14 cellular contexts compared by ENCODE assay signal in the genomic region with DNA sequence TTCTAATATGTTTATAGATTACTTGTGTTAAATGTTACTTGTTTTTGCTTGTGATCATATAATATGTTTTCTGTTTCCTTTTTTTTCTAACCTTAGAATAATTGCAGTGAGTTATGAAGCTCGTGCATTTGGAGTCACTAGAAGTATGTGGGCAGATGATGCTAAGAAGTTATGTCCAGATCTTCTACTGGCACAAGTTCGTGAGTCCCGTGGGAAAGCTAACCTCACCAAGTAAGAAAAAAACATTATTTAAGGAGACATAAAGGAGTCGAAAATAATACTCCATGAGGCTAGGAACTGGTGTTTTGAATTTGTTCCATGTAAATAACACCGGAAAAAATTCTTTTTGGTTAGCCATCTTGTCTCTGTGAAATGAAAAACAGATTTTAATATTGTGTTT.
"Had no signal": no experiment of that assay in that cellular context is flagged by ENCODE, and none has a peak within 500 bp of the region (broad histone marks: within the 10 kb centered on the region; RNA-seq: fewer than 3 reads in every experiment).

No MANE protein-coding gene starts in this region.

- H3K4me3 ChIP-seq: adrenal gland, coronary artery, smooth muscle cell, tibial nerve, vagina had no signal

- H3K27me3 Mint-ChIP-seq: progenitor cell of endocrine pancreas; stimulated activated memory B cell treated with anti-CD40 and anti-IgM and Interleukin-4, amounts not matched to agents 10 μg/mL and 1 μg/mL and 100 μg/mL, for 72 hours had no signal

- H3K27ac ChIP-seq: adrenal gland, coronary artery, tibial nerve, vagina had no signal

- H3K9me3 ChIP-seq: adrenal gland, tibial nerve, vagina had no signal

- ATAC-seq: right cardiac atrium; stimulated activated memory B cell treated with anti-CD40 and anti-IgM and Interleukin-4, amounts not matched to agents 10 μg/mL and 1 μg/mL and 100 μg/mL, for 72 hours had no signal

- DNase-seq: activated gamma-delta T cell treated with Interleukin-2 at 50 U/mL for 16 hours; activated T-cell treated with anti-CD3 and anti-CD28 coated beads, Interleukin-2, amount 50 U/mL, for 1 hour; adrenal gland; central memory CD4-positive, alpha-beta T cell; effector CD4-positive, alpha-beta T cell; midbrain; right cardiac atrium had no signal

- H3K9me3 Mint-ChIP-seq: stimulated activated memory B cell treated with anti-CD40 and anti-IgM and Interleukin-4, amounts not matched to agents 10 μg/mL and 1 μg/mL and 100 μg/mL, for 72 hours; T-helper 2 cell treated with Interferon-gamma antibody and Interleukin-4, amounts not matched to agents 5 μg/mL and 100 μg/mL, for 36 hours had no signal

- H3K27me3 ChIP-seq: adrenal gland, tibial nerve, vagina had no signal

- H3K4me3 Mint-ChIP-seq: stimulated activated memory B cell treated with anti-CD40 and anti-IgM and Interleukin-4, amounts not matched to agents 10 μg/mL and 1 μg/mL and 100 μg/mL, for 72 hours; T-helper 2 cell treated with Interferon-gamma antibody and Interleukin-4, amounts not matched to agents 5 μg/mL and 100 μg/mL, for 36 hours had no signal
